ENCODE assay signal across 19 cellular contexts in genomic region chr11:44116433-44116832, GRCh38. TPM values are rescaled to one million over a fixed set of nuclear protein-coding genes. Genes with fewer than 3 reads are reported as not detected.
DNase-seq lines count a peak whose midpoint lies in the region; ATAC-seq, FAIRE-seq and TF ChIP-seq lines count a peak whose summit lies in the region.
"Had no signal": no experiment of that assay in that cellular context is flagged by ENCODE, and none has a peak within 500 bp of the region (broad histone marks: within the 10 kb centered on the region; RNA-seq: fewer than 3 reads in every experiment).

No MANE protein-coding gene starts in this region.

- H4K20me1 ChIP-seq in HepG2 (ENCODE audit: insufficient read depth, low read length), result no peaks in the 10 kb centered on the region
- H4K20me1 ChIP-seq in GM23338 (replicated peaks; ENCODE audit: insufficient read depth), result peaks cover 3% of the 10 kb centered on the region; the same call in 1 of the 2 replicates

- no peak for FAIRE-seq in HepG2 (lab: Jason Lieb, UNC)
- FAIRE-seq: D721Med had no signal

- in situ Hi-C loops in HepG2 (cut with HindIII; ENCODE audit: extremely low pct_ligation_motif_present, low pct_unique_long_range_greater_than_20kb), result no loop called here

- no peaks in the 10 kb centered on the region for H3F3A ChIP-seq in GM23338 (replicated peaks; ENCODE audit: low read depth)

- no peak overlapping the region for H3K27ac ChIP-seq in right lobe of liver
- H3K27ac ChIP-seq in HepG2 (ENCODE audit: extremely low read length, insufficient read depth, low read length), result no peak overlapping the region
- H3K27ac ChIP-seq in lung (ENCODE audit: low read depth in 1 of 2, low read length in 1 of 2), result no peak overlapping the region
- no peak overlapping the region for H3K27ac ChIP-seq in GM23338 (ENCODE audit: low read depth)
- H3K27ac ChIP-seq: BLaER1 treated with 17β-estradiol and CSF1 and Interleukin-3, amounts not matched to agents 10 nM and 100 nM; PC-9 had no signal

- H3K9me2 ChIP-seq in GM23338 (ENCODE audit: insufficient read depth), result no peaks in the 10 kb centered on the region

- ATAC-seq in right lobe of liver (peak in 3 of 4 donors; percentile 15 to 40 (median 27)), HepG2 (no peak), lung (ENCODE audit: insufficient read depth, low FRiP score) (peak; percentile 53), GM23338 (no peak), HG03354 (IDR thresholded peaks at IDR 0.05; ENCODE audit: poor library complexity, severe bottlenecking, unreplicated experiment) (no peak)

- H3K9me3 Mint-ChIP-seq in GM23338, result no peaks in the 10 kb centered on the region
- H3K9me3 Mint-ChIP-seq: CD8-positive, alpha-beta memory T cell had no signal

- H3K27ac Mint-ChIP-seq in GM23338, result no peak overlapping the region

- no peak overlapping the region for H3K9ac ChIP-seq in HepG2 (ENCODE audit: insufficient read depth, low read depth, low read length)
- H3K9ac ChIP-seq: BLaER1 treated with 17β-estradiol and CSF1 and Interleukin-3, amounts not matched to agents 10 nM and 100 nM had no signal

- POLR2A ChIA-PET in HepG2 (lab: Yijun Ruan, JAX), result no interaction called here

- H2AFZ ChIP-seq in HepG2 (ENCODE audit: low read length) (no peak overlapping the region), GM23338 (no peak overlapping the region)
- H2AFZ ChIP-seq: PC-9 had no signal

- no TSS peak for BruUV-seq in HepG2 (replicated peaks; lab: Mats Ljungman, UMichigan)

- no peak for TF ChIP-seq EP300 in HepG2 (IDR thresholded peaks at IDR 0.05; ENCODE audit: low read depth in 2 of 2, low read length in 2 of 2)
- no peak for TF ChIP-seq EP300 in HepG2 (CRISPR knock-in tag; IDR thresholded peaks at IDR 0.05; ENCODE audit: borderline replicate concordance)

- peaks cover 15% of the 10 kb centered on the region; the same call in 2 of the 3 replicates for H3K36me3 Mint-ChIP-seq in GM23338 (ENCODE audit: low read depth)

- H3K27me3 ChIP-seq in right lobe of liver (no peaks in the 10 kb centered on the region), HepG2 (ENCODE audit: control insufficient read depth in 1 of 2, insufficient read depth in 2 of 2, low read length in 2 of 2) (no peaks in the 10 kb centered on the region), lung (ENCODE audit: control insufficient read depth, insufficient read depth) (no peaks in the 10 kb centered on the region), GM23338 (ENCODE audit: insufficient read depth) (no peaks in the 10 kb centered on the region)
- H3K27me3 ChIP-seq: BLaER1 treated with 17β-estradiol and CSF1 and Interleukin-3, amounts not matched to agents 10 nM and 100 nM had no signal

- no peaks in the 10 kb centered on the region for H3K4me1 ChIP-seq in right lobe of liver
- 0 out of 2 replicates have a peak, but pooled peaks cover 5% of the 10 kb centered on the region for H3K4me1 ChIP-seq in HepG2 (ENCODE audit: insufficient read depth, low read length)
- peaks cover 7 to 14% of the 10 kb centered on the region in 2 donors for H3K4me1 ChIP-seq in lung (ENCODE audit: control insufficient read depth in 2 of 2, insufficient read depth in 2 of 2, low read length in 2 of 2)
- H3K4me1 ChIP-seq in GM23338 (ENCODE audit: insufficient read depth), result no peaks in the 10 kb centered on the region

- DNase-seq in right lobe of liver, result no peak
- DNase-seq in HepG2 (ENCODE audit: low spot score), result no peak
- peak; percentile 11 for DNase-seq in NOMO-1 treated with dmso at 0.1 percent for 144 hours (lab: John Stamatoyannopoulos, UW; ENCODE audit: unreplicated experiment)
- DNase-seq in lung (ENCODE audit: low spot score), result no peak
- DNase-seq in GM23338 (ENCODE audit: low spot score), result no peak
- no peak for DNase-seq in midbrain (lab: John Stamatoyannopoulos, UW)
- DNase-seq: CD8-positive, alpha-beta memory T cell; DMS79; H7; MM.1S; NCI-H1694 treated with DMSO at 0.1 percent for 48 hours; NCI-H510A; NCI-H748 treated with DMSO at 0.1 percent for 48 hours; NK-92 treated with Interleukin-12 subunit alpha and Interleukin-12 subunit beta, amount 100 ng/mL, for 24 hours; PC-9; SW 1271 had no signal

- TF ChIP-seq POLR2A in right lobe of liver (IDR thresholded peaks at IDR 0.05) (no peak), HepG2 (IDR thresholded peaks at IDR 0.05; ENCODE audit: insufficient read depth in 1 of 2, low read depth in 2 of 2, low read length in 2 of 2) (no peak)

- no peaks in the 10 kb centered on the region for H3K79me2 ChIP-seq in HepG2 (ENCODE audit: insufficient read depth, low read length)
- no peaks in the 10 kb centered on the region for H3K79me2 ChIP-seq in GM23338 (replicated peaks; ENCODE audit: insufficient read depth)

- CTCF ChIA-PET in HepG2 (lab: Yijun Ruan, JAX; ENCODE audit: low intra/inter-chr PET ratio, low total read pairs), result no interaction called here

- H3K27me3 Mint-ChIP-seq in GM23338 (ENCODE audit: insufficient read depth, low read depth, poor library complexity), result peaks cover 4% of the 10 kb centered on the region
- H3K27me3 Mint-ChIP-seq: CD8-positive, alpha-beta memory T cell had no signal

- H3K4me1 Mint-ChIP-seq in GM23338, result peaks cover 10% of the 10 kb centered on the region
- H3K4me1 Mint-ChIP-seq: CD8-positive, alpha-beta memory T cell had no signal

- no peak overlapping the region for H3K4me3 Mint-ChIP-seq in GM23338
- H3K4me3 Mint-ChIP-seq: CD8-positive, alpha-beta memory T cell had no signal

- H3K36me3 ChIP-seq in right lobe of liver (peaks cover 0 to 18% (median 3%) of the 10 kb centered on the region in 4 donors), HepG2 (replicated peaks in 1 of 2; ENCODE audit: control insufficient read depth in 1 of 2, insufficient read depth in 2 of 2, low read length in 2 of 2) (peaks cover 7 to 45% of the 10 kb centered on the region in 2 experiments; a peak in 4 of 5 replicates), lung (ENCODE audit: control insufficient read depth in 2 of 2, insufficient read depth in 2 of 2, low read length in 2 of 2) (peaks cover 10 to 17% of the 10 kb centered on the region in 2 donors), GM23338 (ENCODE audit: insufficient read depth) (0 out of 2 replicates have a peak, but pooled peaks cover 4% of the 10 kb centered on the region)

- TF ChIP-seq RAD21 in HepG2 (CRISPR knock-in tag; IDR thresholded peaks at IDR 0.05), result no peak

- intact Hi-C loops in right lobe of liver (cut with DNase I), result loop anchor here in 1 of 2 donors (10.0 kb wide), 1 partner anchor 418 kb away; no protein-coding TSS in a partner anchor
- intact Hi-C loops in HepG2 (cut with micrococcal nuclease; ENCODE audit: unreplicated experiment), result no loop called here

- no peak for TF ChIP-seq CTCF in right lobe of liver (IDR thresholded peaks at IDR 0.05)
- no peak for TF ChIP-seq CTCF in HepG2 (CRISPR knock-in tag; IDR thresholded peaks at IDR 0.05)
- no peak for TF ChIP-seq CTCF in lung (IDR thresholded peaks at IDR 0.05; ENCODE audit: control extremely low read depth, extremely low read depth)
- no peak for TF ChIP-seq CTCF in GM23338 (conservative IDR thresholded peaks at IDR 0.05; ENCODE audit: low read depth in 2 of 2)

- H3K4me3 ChIP-seq in right lobe of liver (no peak overlapping the region), HepG2 (replicated peaks in 1 of 3; ENCODE audit: insufficient read depth in 1 of 3, low read depth in 2 of 3, low read length in 3 of 3) (no peak overlapping the region), lung (no peak overlapping the region), GM23338 (no peak overlapping the region)
- H3K4me3 ChIP-seq: BLaER1 treated with 17β-estradiol and CSF1 and Interleukin-3, amounts not matched to agents 10 nM and 100 nM; PC-9 had no signal

- 61% methylated on average over 3 of the region's 3 CpGs for WGBS in right lobe of liver (ENCODE audit: insufficient coverage, low coverage, low lambda C conversion rate, missing lambda C conversion rate)
- WGBS in HepG2 (ENCODE audit: low lambda C conversion rate), result 93% methylated on average over 3 of the region's 3 CpGs
- 39 to 64% methylated on average over 3 of the region's 3 CpGs for WGBS in lung, 2 donors

- H3K4me2 ChIP-seq in HepG2 (ENCODE audit: low read depth, low read length) (no peak overlapping the region), GM23338 (no peak overlapping the region)
- H3K4me2 ChIP-seq: PC-9 had no signal

- H3K9me3 ChIP-seq in right lobe of liver (no peaks in the 10 kb centered on the region), HepG2 (ENCODE audit: low read length) (no peaks in the 10 kb centered on the region), lung (ENCODE audit: control insufficient read depth in 2 of 2, insufficient read depth in 1 of 2, low read length in 1 of 2) (no peaks in the 10 kb centered on the region)
- H3K9me3 ChIP-seq: BLaER1 treated with 17β-estradiol and CSF1 and Interleukin-3, amounts not matched to agents 10 nM and 100 nM had no signal

RNA-seq across cellular contexts. Expression of gene EXT2, which starts 21.0 kb away (rescaled TPM):
- total RNA-seq in right lobe of liver (10 to 100 TPM; 21.9 to 31.3 (median 26.9) TPM), HepG2 (2016; rRNA removed; fragmentation: Illumina TruSeq; extraction: Trizol) (32.7 and 68.7 TPM in 2 replicates), lung (10 to 100 TPM; 51.2 to 95.3 TPM)
- total RNA-seq in HepG2 (2016; cell fraction: cytosol; rRNA removed; fragmentation: Illumina TruSeq; extraction: Trizol; ENCODE audit: low read depth), result 8.6 and 10.8 TPM in 2 replicates
- total RNA-seq in HepG2 (2016; cell fraction: insoluble cytoplasmic fraction; rRNA removed; fragmentation: Illumina TruSeq; extraction: Trizol), result 30.5 and 64.4 TPM in 2 replicates
- 16.9 and 17.7 TPM in 2 replicates for total RNA-seq in HepG2 (2016; cell fraction: membrane; rRNA removed; fragmentation: Illumina TruSeq; extraction: Trizol)
- 60.9 and 75.9 TPM in 2 replicates for total RNA-seq in HepG2 (2016; cell fraction: nucleus; rRNA removed; fragmentation: Illumina TruSeq; extraction: Trizol)
- polyA plus RNA-seq in HepG2 (2011; rRNA removed) (55.0 and 61.5 TPM in 2 replicates), lung (10 to 100 TPM; 18.0 to 40.7 TPM), GM23338 (2016; fragmentation: Nextera tagmentation; extraction: Ambion mirVana) (11.7 and 15.9 TPM in 2 replicates)
- polyA plus RNA-seq in HepG2 (2011; cell fraction: cytosol; rRNA removed), result 53.3 and 56.3 TPM in 2 replicates
- 20.6 and 24.5 TPM in 2 replicates for polyA plus RNA-seq in HepG2 (2011; cell fraction: nucleus; rRNA removed)
- 37.3 and 38.6 TPM in 2 replicates for polyA plus RNA-seq in HepG2 (2012)
- 3.9 and 4.0 TPM in 2 replicates for polyA plus RNA-seq in HepG2 (2016; cell fraction: cytosol; fragmentation: Illumina TruSeq; extraction: Trizol; ENCODE audit: low read depth)
- 24.3 and 25.4 TPM in 2 replicates for polyA plus RNA-seq in HepG2 (2016; cell fraction: insoluble cytoplasmic fraction; fragmentation: Illumina TruSeq; extraction: Trizol; ENCODE audit: low read depth)
- 8.2 and 8.3 TPM in 2 replicates for polyA plus RNA-seq in HepG2 (2016; cell fraction: membrane; fragmentation: Illumina TruSeq; extraction: Trizol; ENCODE audit: low read depth)
- 51.5 and 55.1 TPM in 2 replicates for polyA plus RNA-seq in HepG2 (2016; cell fraction: nucleus; fragmentation: Illumina TruSeq; extraction: Trizol; ENCODE audit: insufficient read depth, low read depth)
- polyA minus RNA-seq in HepG2 (2011; rRNA and poly(A)+ RNA removed; ENCODE audit: low replicate concordance), result 78.0 and 127 TPM in 2 replicates
- polyA minus RNA-seq in HepG2 (2011; cell fraction: cytosol; rRNA and poly(A)+ RNA removed), result 45.5 and 50.2 TPM in 2 replicates
- 51.2 and 60.8 TPM in 2 replicates for polyA minus RNA-seq in HepG2 (2011; cell fraction: nucleus; rRNA and poly(A)+ RNA removed)
- total RNA-seq in GM23338 (2014; rRNA removed; shearing (Covaris generic)), result 43.7 and 48.6 TPM in 2 replicates

RNA-seq across cellular contexts. Expression of gene ACCS, which starts 50.4 kb away (rescaled TPM):
- 10 to 100 TPM in 4 of 6 experiments, 1 to 10 TPM in 2; 7.3 to 32.2 (median 15.4) TPM for total RNA-seq in right lobe of liver
- total RNA-seq in HepG2 (2016; rRNA removed; fragmentation: Illumina TruSeq; extraction: Trizol), result 0.29 and 0.55 TPM in 2 replicates
- total RNA-seq in HepG2 (2016; cell fraction: cytosol; rRNA removed; fragmentation: Illumina TruSeq; extraction: Trizol; ENCODE audit: low read depth), result 0.10 TPM in 1 of 2 replicates, not detected in the other
- 0.67 TPM in 1 of 2 replicates, not detected in the other for total RNA-seq in HepG2 (2016; cell fraction: insoluble cytoplasmic fraction; rRNA removed; fragmentation: Illumina TruSeq; extraction: Trizol)
- total RNA-seq in HepG2 (2016; cell fraction: membrane; rRNA removed; fragmentation: Illumina TruSeq; extraction: Trizol), result not detected in 2 replicates
- 0.81 and 1.4 TPM in 2 replicates for total RNA-seq in HepG2 (2016; cell fraction: nucleus; rRNA removed; fragmentation: Illumina TruSeq; extraction: Trizol)
- polyA plus RNA-seq in HepG2 (2011; rRNA removed), result 0.39 and 0.59 TPM in 2 replicates
- polyA plus RNA-seq in HepG2 (2011; cell fraction: cytosol; rRNA removed), result 0.03 and 0.08 TPM in 2 replicates
- polyA plus RNA-seq in HepG2 (2011; cell fraction: nucleus; rRNA removed), result 3.1 and 3.4 TPM in 2 replicates
- 0.24 and 0.48 TPM in 2 replicates for polyA plus RNA-seq in HepG2 (2012)
- polyA plus RNA-seq in HepG2 (2016; cell fraction: cytosol; fragmentation: Illumina TruSeq; extraction: Trizol; ENCODE audit: low read depth), result not detected in 2 replicates
- not detected in 2 replicates for polyA plus RNA-seq in HepG2 (2016; cell fraction: insoluble cytoplasmic fraction; fragmentation: Illumina TruSeq; extraction: Trizol; ENCODE audit: low read depth)
- polyA plus RNA-seq in HepG2 (2016; cell fraction: membrane; fragmentation: Illumina TruSeq; extraction: Trizol; ENCODE audit: low read depth), result not detected in 2 replicates
- polyA plus RNA-seq in HepG2 (2016; cell fraction: nucleus; fragmentation: Illumina TruSeq; extraction: Trizol; ENCODE audit: insufficient read depth, low read depth), result 1.4 and 2.4 TPM in 2 replicates
- 0.10 and 7.7 TPM in 2 replicates for polyA minus RNA-seq in HepG2 (2011; rRNA and poly(A)+ RNA removed; ENCODE audit: low replicate concordance)
- not detected in 2 replicates for polyA minus RNA-seq in HepG2 (2011; cell fraction: cytosol; rRNA and poly(A)+ RNA removed)
- 0.90 and 1.7 TPM in 2 replicates for polyA minus RNA-seq in HepG2 (2011; cell fraction: nucleus; rRNA and poly(A)+ RNA removed)
- 10 to 100 TPM; 31.6 to 66.9 TPM for total RNA-seq in lung
- polyA plus RNA-seq in lung, result 10 to 100 TPM in 1 of 2 donors, 1 to 10 TPM in 1; 6.4 to 24.6 TPM
- total RNA-seq in GM23338 (2014; rRNA removed; shearing (Covaris generic)), result 6.6 and 12.0 TPM in 2 replicates
- polyA plus RNA-seq in GM23338 (2016; fragmentation: Nextera tagmentation; extraction: Ambion mirVana), result 2.9 and 3.6 TPM in 2 replicates

Comparison
In these comparisons a context has a peak if more than half of its experiments do, and no peak if none do; other contexts are left out.
1. ATAC-seq: peak in right lobe of liver (3 of 4) and lung (single experiment); none in HepG2 (single experiment), GM23338 (single experiment) and HG03354 (single experiment).